ENCODE assay signal across 8 cellular contexts in genomic region chr12:68807576-68808387, GRCh38. TPM values are rescaled to one million over a fixed set of nuclear protein-coding genes. Genes with fewer than 3 reads are reported as not detected.
DNase-seq lines count a peak whose midpoint lies in the region; ATAC-seq and TF ChIP-seq lines count a peak whose summit lies in the region.

Gene MDM2, plus strand, starts transcription at chr12:68808177. Its CDS starts 301 bp downstream, at chr12:68808478.

- H3K4me1 ChIP-seq in KMS-11 (ENCODE audit: low read depth, poor library complexity, severe bottlenecking) (peaks cover 43% of the 10 kb centered on the region), esophagus (ENCODE audit: control insufficient read depth in 2 of 2, insufficient read depth in 2 of 2, low read length in 1 of 2) (no peaks in the 10 kb centered on the region), muscle layer of duodenum (ENCODE audit: control insufficient read depth in 1 of 2, insufficient read depth in 2 of 2, low read length in 2 of 2) (peaks cover 4 to 12% of the 10 kb centered on the region in 2 donors)

- no peaks in the 10 kb centered on the region for H3K9me3 ChIP-seq in esophagus (ENCODE audit: control insufficient read depth in 2 of 2, insufficient read depth in 1 of 2, low read depth in 1 of 2, low read length in 1 of 2)
- H3K9me3 ChIP-seq in muscle layer of duodenum (ENCODE audit: control insufficient read depth in 1 of 2, low read length in 2 of 2): no peaks in the 10 kb centered on the region

- peaks cover 40% of the 10 kb centered on the region for H3K4me1 Mint-ChIP-seq in activated T-cell treated with anti-CD3 and anti-CD28 coated beads, Interleukin-2, amount 50 U/mL, for 24 hours (ENCODE audit: low read depth)

- H3K4me2 ChIP-seq in KMS-11: peak within 1 kb of the TSS; percentile 85

- peak within 1 kb of the TSS; percentile 98 for H3K9ac ChIP-seq in KMS-11

- peak within 1 kb of the TSS; percentile 99 for H3K27ac Mint-ChIP-seq in activated T-cell treated with anti-CD3 and anti-CD28 coated beads, Interleukin-2, amount 50 U/mL, for 24 hours

- H3K27ac ChIP-seq in KMS-11 (peak within 1 kb of the TSS; percentile 97), esophagus (ENCODE audit: low read depth in 2 of 2, low read length in 1 of 2) (peak within 1 kb of the TSS; percentile 99 to 100), muscle layer of duodenum (ENCODE audit: low read length) (peak within 1 kb of the TSS; percentile 99)

- no peaks in the 10 kb centered on the region for H4K20me1 ChIP-seq in KMS-11 (ENCODE audit: insufficient read depth)

- H3K79me2 ChIP-seq in KMS-11 (ENCODE audit: insufficient read depth, low read depth): peaks cover 37% of the 10 kb centered on the region

- no peaks in the 10 kb centered on the region for H3K9me3 Mint-ChIP-seq in activated T-cell treated with anti-CD3 and anti-CD28 coated beads, Interleukin-2, amount 50 U/mL, for 24 hours

- peak within 1 kb of the TSS; percentile 57 for H2AFZ ChIP-seq in KMS-11 (ENCODE audit: low read depth)

- peak within 1 kb of the TSS; percentile 94 for H3K4me3 Mint-ChIP-seq in activated T-cell treated with anti-CD3 and anti-CD28 coated beads, Interleukin-2, amount 50 U/mL, for 24 hours

- peaks cover 4% of the 10 kb centered on the region; the same call in 1 of the 2 replicates for H3K36me3 ChIP-seq in KMS-11 (ENCODE audit: insufficient read depth)
- no peaks in the 10 kb centered on the region for H3K36me3 ChIP-seq in esophagus (ENCODE audit: control insufficient read depth in 2 of 2, insufficient read depth in 2 of 2, low read length in 1 of 2)
- peaks cover under 1 to 4% of the 10 kb centered on the region in 2 donors for H3K36me3 ChIP-seq in muscle layer of duodenum (ENCODE audit: control insufficient read depth in 1 of 2, insufficient read depth in 2 of 2, low read length in 2 of 2)

- peaks cover 47% of the 10 kb centered on the region for H3K36me3 Mint-ChIP-seq in activated T-cell treated with anti-CD3 and anti-CD28 coated beads, Interleukin-2, amount 50 U/mL, for 24 hours (ENCODE audit: low read depth)

- ATAC-seq in GM21786 (IDR thresholded peaks at IDR 0.05; ENCODE audit: unreplicated experiment): peak; percentile 65

- H3K4me3 ChIP-seq in KMS-11 (IDR thresholded peaks at IDR 0.05; ENCODE audit: insufficient read depth, low read depth, low read length): no peak within 1 kb of the TSS
- peak within 1 kb of the TSS; percentile 71 to 95 for H3K4me3 ChIP-seq in esophagus (ENCODE audit: low read depth in 1 of 2, low read length in 2 of 2)
- peak within 1 kb of the TSS; percentile 86 to 96 for H3K4me3 ChIP-seq in muscle layer of duodenum (ENCODE audit: low read depth in 1 of 2, low read length in 2 of 2)

- H3K27me3 ChIP-seq in KMS-11 (ENCODE audit: insufficient read depth, low read depth) (no peaks in the 10 kb centered on the region), esophagus (ENCODE audit: control insufficient read depth in 1 of 2, insufficient read depth in 2 of 2, low read length in 2 of 2) (no peaks in the 10 kb centered on the region), muscle layer of duodenum (ENCODE audit: low read depth, low read length) (no peaks in the 10 kb centered on the region)

- peak; percentile 96 for DNase-seq in Daoy (ENCODE audit: low read depth)
- peak; percentile 95 for DNase-seq in activated T-cell treated with anti-CD3 and anti-CD28 coated beads, Interleukin-2, amount 50 U/mL, for 24 hours
- peak; percentile 89 to 94 for DNase-seq in stimulated activated CD8-positive, alpha-beta memory T cell treated with anti-CD3 and anti-CD28 coated beads, Interleukin-7, amount 100 ng/mL, for 4 hours (ENCODE audit: low read depth in 2 of 2)

- TF ChIP-seq CTCF in KMS-11 (conservative IDR thresholded peaks at IDR 0.05; ENCODE audit: low read depth, low read length): peak; percentile 88

- WGBS in esophagus, 2 donors: 1% methylated on average over 72 of the region's 72 CpGs

- H3K27me3 Mint-ChIP-seq in activated T-cell treated with anti-CD3 and anti-CD28 coated beads, Interleukin-2, amount 50 U/mL, for 24 hours: no peaks in the 10 kb centered on the region

TF ChIP-seq in PFSK-1, 5 proteins besides CTCF, POLR2A, EP300 and RAD21:
- TF ChIP-seq FOXP2 (optimal IDR thresholded peaks at IDR 0.05; ENCODE audit: borderline replicate concordance, extremely low read depth, extremely low read length, insufficient read depth): peak; percentile 31
- peak; percentile 59; the same call in 1 of the 2 replicates for TF ChIP-seq SIN3A (IDR thresholded peaks at IDR 0.05; ENCODE audit: borderline replicate concordance, insufficient read depth, low read length)
- TF ChIP-seq POLR2AphosphoS5 (IDR thresholded peaks at IDR 0.05; ENCODE audit: low read depth, low read length): peak; percentile 79
- TF ChIP-seq TAF1 (IDR thresholded peaks at IDR 0.05; ENCODE audit: borderline replicate concordance, insufficient read depth, low read length): no peak
- peak; percentile 18 to 23; a peak in 1 of 4 replicates for TF ChIP-seq REST (IDR thresholded peaks at IDR 0.05; ENCODE audit: insufficient read depth in 1 of 2, low read depth in 2 of 2, low read length in 2 of 2)

RNA-seq across cellular contexts. Expression of gene MDM2, which starts in this region (rescaled TPM):
- 37.4 and 43.9 TPM in 2 replicates for total RNA-seq in Daoy (2014; rRNA removed; shearing (Covaris generic))
- 9.7 TPM for polyA plus RNA-seq in PFSK-1 (2012; ENCODE audit: insufficient read length, low read depth)
- polyA plus RNA-seq in esophagus: 10 to 100 TPM; 21.9 to 93.4 TPM
